In the genomic region with DNA sequence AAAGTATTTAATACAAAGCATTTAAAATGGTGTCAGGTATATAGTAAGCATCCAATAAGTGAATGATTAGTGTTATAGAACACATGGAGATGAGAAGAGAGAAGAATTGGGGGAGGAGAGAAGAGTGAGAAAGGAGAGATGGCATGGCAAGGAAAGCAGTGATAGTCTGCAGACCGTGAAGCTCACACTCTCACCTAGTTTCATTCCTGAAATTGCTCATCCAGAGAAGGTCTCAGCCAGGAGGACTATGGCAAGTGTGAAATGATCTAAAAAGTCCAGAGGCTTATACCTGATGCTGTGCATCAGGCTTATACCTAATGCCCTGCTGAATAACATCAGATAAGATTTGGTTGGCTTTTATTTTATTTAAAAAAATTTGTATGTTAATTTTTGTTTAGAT, we compare ENCODE assay signal across 1 cellular context.
TF ChIP-seq lines count a peak whose summit lies in the region.

No MANE protein-coding gene starts in this region.

TF ChIP-seq in GM23338, 12 proteins besides CTCF, POLR2A, EP300 and RAD21 (continued from another document):
- TF ChIP-seq, protein P1, sequence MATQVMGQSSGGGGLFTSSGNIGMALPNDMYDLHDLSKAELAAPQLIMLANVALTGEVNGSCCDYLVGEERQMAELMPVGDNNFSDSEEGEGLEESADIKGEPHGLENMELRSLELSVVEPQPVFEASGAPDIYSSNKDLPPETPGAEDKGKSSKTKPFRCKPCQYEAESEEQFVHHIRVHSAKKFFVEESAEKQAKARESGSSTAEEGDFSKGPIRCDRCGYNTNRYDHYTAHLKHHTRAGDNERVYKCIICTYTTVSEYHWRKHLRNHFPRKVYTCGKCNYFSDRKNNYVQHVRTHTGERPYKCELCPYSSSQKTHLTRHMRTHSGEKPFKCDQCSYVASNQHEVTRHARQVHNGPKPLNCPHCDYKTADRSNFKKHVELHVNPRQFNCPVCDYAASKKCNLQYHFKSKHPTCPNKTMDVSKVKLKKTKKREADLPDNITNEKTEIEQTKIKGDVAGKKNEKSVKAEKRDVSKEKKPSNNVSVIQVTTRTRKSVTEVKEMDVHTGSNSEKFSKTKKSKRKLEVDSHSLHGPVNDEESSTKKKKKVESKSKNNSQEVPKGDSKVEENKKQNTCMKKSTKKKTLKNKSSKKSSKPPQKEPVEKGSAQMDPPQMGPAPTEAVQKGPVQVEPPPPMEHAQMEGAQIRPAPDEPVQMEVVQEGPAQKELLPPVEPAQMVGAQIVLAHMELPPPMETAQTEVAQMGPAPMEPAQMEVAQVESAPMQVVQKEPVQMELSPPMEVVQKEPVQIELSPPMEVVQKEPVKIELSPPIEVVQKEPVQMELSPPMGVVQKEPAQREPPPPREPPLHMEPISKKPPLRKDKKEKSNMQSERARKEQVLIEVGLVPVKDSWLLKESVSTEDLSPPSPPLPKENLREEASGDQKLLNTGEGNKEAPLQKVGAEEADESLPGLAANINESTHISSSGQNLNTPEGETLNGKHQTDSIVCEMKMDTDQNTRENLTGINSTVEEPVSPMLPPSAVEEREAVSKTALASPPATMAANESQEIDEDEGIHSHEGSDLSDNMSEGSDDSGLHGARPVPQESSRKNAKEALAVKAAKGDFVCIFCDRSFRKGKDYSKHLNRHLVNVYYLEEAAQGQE (IDR thresholded peaks at IDR 0.05; ENCODE audit: unreplicated experiment) = no peak
- no peak for TF ChIP-seq POLR2AphosphoS5 (IDR thresholded peaks at IDR 0.05; ENCODE audit: low read depth)
- TF ChIP-seq, protein P2, sequence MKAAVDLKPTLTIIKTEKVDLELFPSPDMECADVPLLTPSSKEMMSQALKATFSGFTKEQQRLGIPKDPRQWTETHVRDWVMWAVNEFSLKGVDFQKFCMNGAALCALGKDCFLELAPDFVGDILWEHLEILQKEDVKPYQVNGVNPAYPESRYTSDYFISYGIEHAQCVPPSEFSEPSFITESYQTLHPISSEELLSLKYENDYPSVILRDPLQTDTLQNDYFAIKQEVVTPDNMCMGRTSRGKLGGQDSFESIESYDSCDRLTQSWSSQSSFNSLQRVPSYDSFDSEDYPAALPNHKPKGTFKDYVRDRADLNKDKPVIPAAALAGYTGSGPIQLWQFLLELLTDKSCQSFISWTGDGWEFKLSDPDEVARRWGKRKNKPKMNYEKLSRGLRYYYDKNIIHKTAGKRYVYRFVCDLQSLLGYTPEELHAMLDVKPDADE (IDR thresholded peaks at IDR 0.05) = no peak
- no peak for TF ChIP-seq EZH2phosphoT487 (IDR thresholded peaks at IDR 0.05; ENCODE audit: unreplicated experiment)
- no peak for TF ChIP-seq CREB1 (CRISPR knock-in tag; IDR thresholded peaks at IDR 0.05; ENCODE audit: low read depth)
TF ChIP-seq in GM23338: peak in this region for 0.
